In genomic region chr5:138706655-138707480, GRCh38 we compare ENCODE assay signal across 9 cellular contexts.
DNase-seq lines count a peak whose midpoint lies in the region; ATAC-seq lines count a peak whose summit lies in the region.
"Had no signal": no experiment of that assay in that cellular context is flagged by ENCODE, and none has a peak within 500 bp of the region (broad histone marks: within the 10 kb centered on the region; RNA-seq: fewer than 3 reads in every experiment).

No MANE protein-coding gene starts in this region.

- peaks cover 16% of the 10 kb centered on the region for H3K4me1 ChIP-seq in adipocyte (ENCODE audit: control insufficient read depth, insufficient read depth, low read length)

- H3K9me3 ChIP-seq in adipocyte (ENCODE audit: control insufficient read depth, low read length): no peaks in the 10 kb centered on the region

- no peaks in the 10 kb centered on the region for H3K36me3 ChIP-seq in adipocyte (ENCODE audit: control insufficient read depth, insufficient read depth, low read length, severe bottlenecking)

- no peak overlapping the region for H3K9ac ChIP-seq in adipocyte (ENCODE audit: low read length)

- peaks cover 4% of the 10 kb centered on the region for H3K27me3 ChIP-seq in adipocyte (replicated peaks; ENCODE audit: control insufficient read depth, insufficient read depth, low read length)

- DNase-seq in 8988T: peak; percentile 44
- peak; percentile 79 for DNase-seq in HCEC 1CT
- peak; percentile 56 for DNase-seq in adipocyte (ENCODE audit: low read depth)
- peak; percentile 86 for DNase-seq in iris pigment epithelial cell (ENCODE audit: low read depth)
- no peak for DNase-seq in UCSD-AML1 (lab: John Stamatoyannopoulos, UW; ENCODE audit: unreplicated experiment)
- no peak for DNase-seq in activated CD4-positive, alpha-beta T cell treated with anti-CD3 and anti-CD28 coated beads for 1 hour
- DNase-seq: NCI-H2081 treated with DMSO at 0.1 percent for 48 hours had no signal

- ATAC-seq in HG02588 (IDR thresholded peaks at IDR 0.05; ENCODE audit: unreplicated experiment) (no peak), GM21737 (IDR thresholded peaks at IDR 0.05; ENCODE audit: unreplicated experiment) (no peak)

- no peak overlapping the region for H3K4me3 ChIP-seq in adipocyte (ENCODE audit: low read length)

Comparison
In these comparisons a context has a peak if more than half of its experiments do, and no peak if none do; other contexts are left out.
1. DNase-seq: peak in 8988T (single experiment), HCEC 1CT (single experiment), adipocyte (single experiment) and iris pigment epithelial cell (single experiment); none in UCSD-AML1 (single experiment) and activated CD4-positive, alpha-beta T cell treated with anti-CD3 and anti-CD28 coated beads for 1 hour (single experiment).